Comparison of ENCODE assay signal across 8 cellular contexts in genomic region chr11:9315078-9315688, GRCh38. TPM values are rescaled to one million over a fixed set of nuclear protein-coding genes. Genes with fewer than 3 reads are reported as not detected.
DNase-seq lines count a peak whose midpoint lies in the region; ATAC-seq and TF ChIP-seq lines count a peak whose summit lies in the region.

No MANE protein-coding gene starts in this region.

- H3K4me3 ChIP-seq in SU-DHL-6 (ENCODE audit: insufficient read depth, low read length, poor library complexity, severe bottlenecking) = peak overlapping the region; percentile 52
- peak overlapping the region; percentile 70 to 98 (median 84) for H3K4me3 ChIP-seq in esophagus squamous epithelium

- TF ChIP-seq POLR2A in esophagus squamous epithelium (IDR thresholded peaks at IDR 0.05) = no peak

- DNase-seq in NCI-H2107 treated with DMSO at 0.1 percent for 48 hours (lab: John Stamatoyannopoulos, UW; ENCODE audit: unreplicated experiment) (peak; percentile 45), NCI-H2107 (lab: John Stamatoyannopoulos, UW) (no peak), esophagus squamous epithelium (lab: John Stamatoyannopoulos, UW) (no peak), progenitor cell of endocrine pancreas (ENCODE audit: low spot score, unreplicated experiment) (no peak)

- H3K4me1 Mint-ChIP-seq in progenitor cell of endocrine pancreas (ENCODE audit: low read depth) = peaks cover 40% of the 10 kb centered on the region

- peak overlapping the region; percentile 89 for H3K4me3 Mint-ChIP-seq in progenitor cell of endocrine pancreas (ENCODE audit: low read depth)

- peaks cover 42% of the 10 kb centered on the region for H3K79me2 ChIP-seq in SU-DHL-6 (ENCODE audit: insufficient read depth, low read length)

- no peaks in the 10 kb centered on the region for H3K9me3 Mint-ChIP-seq in progenitor cell of endocrine pancreas (ENCODE audit: low read depth)

- no peaks in the 10 kb centered on the region for H3K27me3 ChIP-seq in SU-DHL-6 (ENCODE audit: low read length)
- peaks cover 0 to 5% (median 0%) of the 10 kb centered on the region in 4 donors for H3K27me3 ChIP-seq in esophagus squamous epithelium

- peaks cover 4 to 49% (median 7%) of the 10 kb centered on the region in 3 donors for H3K4me1 ChIP-seq in esophagus squamous epithelium

- intact Hi-C loops in esophagus squamous epithelium (cut with DNase I) = no loop called here

- H2AFZ ChIP-seq in SU-DHL-6 (ENCODE audit: low read depth, low read length, severe bottlenecking) = peak overlapping the region; percentile 82

- H3K9ac ChIP-seq in SU-DHL-6 (ENCODE audit: low read length) = peak overlapping the region; percentile 61

- H3K27me3 Mint-ChIP-seq in progenitor cell of endocrine pancreas = no peaks in the 10 kb centered on the region

- no peak for ATAC-seq in GM21526 (IDR thresholded peaks at IDR 0.05; ENCODE audit: low FRiP score, unreplicated experiment)
- no peak for ATAC-seq in HG03025 (IDR thresholded peaks at IDR 0.05; ENCODE audit: low FRiP score, unreplicated experiment)
- no peak for ATAC-seq in GM19324 (IDR thresholded peaks at IDR 0.05; ENCODE audit: low FRiP score, unreplicated experiment)

- no peaks in the 10 kb centered on the region for H3K9me2 ChIP-seq in SU-DHL-6 (replicated peaks; ENCODE audit: insufficient read depth, low read length)

- H3K36me3 ChIP-seq in SU-DHL-6 (ENCODE audit: low read length) = no peaks in the 10 kb centered on the region
- H3K36me3 ChIP-seq in esophagus squamous epithelium = no peaks in the 10 kb centered on the region

- H3K4me2 ChIP-seq in SU-DHL-6 (ENCODE audit: low read depth, low read length, poor library complexity, severe bottlenecking) = peak overlapping the region; percentile 74

- no peak for TF ChIP-seq CTCF in SU-DHL-6 (IDR thresholded peaks at IDR 0.05; ENCODE audit: insufficient read depth, low read length, poor library complexity, severe bottlenecking)
- TF ChIP-seq CTCF in esophagus squamous epithelium (IDR thresholded peaks at IDR 0.05) = no peak
- TF ChIP-seq CTCF in progenitor cell of endocrine pancreas (IDR thresholded peaks at IDR 0.05; ENCODE audit: unreplicated experiment) = no peak

- peaks cover 13% of the 10 kb centered on the region; the same call in 1 of the 2 replicates for H3F3A ChIP-seq in SU-DHL-6 (ENCODE audit: insufficient read depth)

- H3K27ac Mint-ChIP-seq in progenitor cell of endocrine pancreas = peak overlapping the region; percentile 96

- 56 to 58% methylated on average over 10 to 13 of the region's 16 CpGs for WGBS in esophagus squamous epithelium, 2 donors

- H3K9me3 ChIP-seq in SU-DHL-6 (ENCODE audit: insufficient read depth, low read length) (no peaks in the 10 kb centered on the region), esophagus squamous epithelium (no peaks in the 10 kb centered on the region)

- H4K20me1 ChIP-seq in SU-DHL-6 (ENCODE audit: low read depth, low read length) = peaks cover 6% of the 10 kb centered on the region; the same call in 1 of the 2 replicates

- no peaks in the 10 kb centered on the region for H3K36me3 Mint-ChIP-seq in progenitor cell of endocrine pancreas (ENCODE audit: insufficient read depth)

- H3K27ac ChIP-seq in SU-DHL-6 (ENCODE audit: low read depth, low read length) = peak overlapping the region; percentile 66
- peak overlapping the region; percentile 89 to 96 (median 91) for H3K27ac ChIP-seq in esophagus squamous epithelium

RNA-seq across cellular contexts. Expression of gene TMEM41B, which starts 0.8 kb away (rescaled TPM):
- total RNA-seq in esophagus squamous epithelium (10 to 100 TPM; 27.6 to 49.6 (median 34.9) TPM), progenitor cell of endocrine pancreas (51.8 and 52.3 TPM in 2 replicates)

RNA-seq across cellular contexts. Expression of gene DENND5A, which starts 50.0 kb away (rescaled TPM):
- total RNA-seq in esophagus squamous epithelium = 10 to 100 TPM; 13.8 to 56.3 (median 23.4) TPM
- total RNA-seq in progenitor cell of endocrine pancreas = 74.6 and 75.3 TPM in 2 replicates
